19 cellular contexts compared by ENCODE assay signal in the genomic region with DNA sequence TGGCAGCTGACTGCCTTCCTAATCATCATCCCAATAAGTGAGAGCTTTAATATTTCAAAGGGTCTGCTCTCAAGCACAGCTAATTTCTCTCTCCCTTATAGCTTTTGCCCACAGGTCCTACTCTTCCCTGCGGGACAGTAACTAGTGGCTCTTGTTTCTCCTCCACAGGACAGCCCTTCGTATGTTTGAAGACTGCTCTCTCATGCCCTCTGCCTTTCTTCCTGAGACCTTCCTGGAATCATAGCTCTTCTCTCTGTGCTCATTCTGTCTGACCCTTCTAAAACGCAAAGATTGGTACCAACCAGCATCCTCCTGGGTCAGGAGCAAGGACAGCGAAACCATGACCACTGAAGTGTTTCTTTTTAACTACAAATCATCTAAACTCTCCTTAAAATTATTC.
"Had no signal": no experiment of that assay in that cellular context is flagged by ENCODE, and none has a peak within 500 bp of the region (broad histone marks: within the 10 kb centered on the region; RNA-seq: fewer than 3 reads in every experiment).

No MANE protein-coding gene starts in this region.

- H3K4me3 Mint-ChIP-seq: activated naive CD4-positive, alpha-beta T cell treated with anti-CD3 and anti-CD28 coated beads for 36 hours; activated naive CD8-positive, alpha-beta T cell treated with anti-CD3 and anti-CD28 coated beads, Interleukin-2, amount 50 U/mL, for 24 hours; naive thymus-derived CD4-positive, alpha-beta T cell had no signal

- H3K36me3 Mint-ChIP-seq: naive thymus-derived CD4-positive, alpha-beta T cell had no signal

- H3K27me3 ChIP-seq: ascending aorta, esophagus muscularis mucosa, neutrophil, vagina had no signal

- H3K9me3 Mint-ChIP-seq: activated naive CD4-positive, alpha-beta T cell treated with anti-CD3 and anti-CD28 coated beads for 36 hours had no signal

- H3K36me3 ChIP-seq: ascending aorta, esophagus muscularis mucosa, neutrophil, transverse colon, vagina had no signal

- H3K4me1 ChIP-seq: ascending aorta, esophagus muscularis mucosa, parathyroid adenoma, transverse colon, vagina had no signal

- DNase-seq: activated CD4-positive, CD25-positive, alpha-beta regulatory T cell treated with anti-CD3 and anti-CD28 coated beads, Interleukin-2, amount 50 U/mL, for 72 hours; activated naive CD4-positive, alpha-beta T cell treated with anti-CD3 and anti-CD28 coated beads for 36 hours; activated naive CD8-positive, alpha-beta T cell treated with anti-CD3 and anti-CD28 coated beads, Interleukin-2, amount 50 U/mL, for 24 hours; activated T-cell treated with anti-CD3 and anti-CD28 coated beads for 4 hours; left cardiac atrium; mucosa of descending colon; naive thymus-derived CD4-positive, alpha-beta T cell; retina; stimulated activated CD4-positive, alpha-beta T cell treated with anti-CD3 and anti-CD28 coated beads, Interleukin-15, amount 100 ng/mL, for 24 hours; stimulated activated CD4-positive, alpha-beta T cell treated with anti-CD3 and anti-CD28 coated beads, Interleukin-4, amount 100 ng/mL, for 1 hour; stimulated activated naive CD4-positive, alpha-beta T cell; T-helper 1 cell; T1000; transverse colon had no signal

- H3K27ac Mint-ChIP-seq: activated naive CD4-positive, alpha-beta T cell treated with anti-CD3 and anti-CD28 coated beads for 36 hours; activated naive CD8-positive, alpha-beta T cell treated with anti-CD3 and anti-CD28 coated beads, Interleukin-2, amount 50 U/mL, for 24 hours; naive thymus-derived CD4-positive, alpha-beta T cell had no signal

- H3K9me3 ChIP-seq: ascending aorta, esophagus muscularis mucosa, mucosa of descending colon, neutrophil, transverse colon, vagina had no signal

- ATAC-seq: activated naive CD8-positive, alpha-beta T cell treated with anti-CD3 and anti-CD28 coated beads, Interleukin-2, amount 50 U/mL, for 24 hours; left cardiac atrium; mucosa of descending colon; naive thymus-derived CD4-positive, alpha-beta T cell had no signal

- H3K27ac ChIP-seq: ascending aorta, esophagus muscularis mucosa, neutrophil, parathyroid adenoma, transverse colon, vagina had no signal

- H3K4me1 Mint-ChIP-seq: activated naive CD8-positive, alpha-beta T cell treated with anti-CD3 and anti-CD28 coated beads, Interleukin-2, amount 50 U/mL, for 24 hours; naive thymus-derived CD4-positive, alpha-beta T cell had no signal

- H3K4me3 ChIP-seq: ascending aorta, esophagus muscularis mucosa, mucosa of descending colon, transverse colon, vagina had no signal
